ENCODE assay signal across 8 cellular contexts in genomic region chr2:218271865-218272530, GRCh38. TPM values are rescaled to one million over a fixed set of nuclear protein-coding genes. Genes with fewer than 3 reads are reported as not detected.
DNase-seq lines count a peak whose midpoint lies in the region; TF ChIP-seq lines count a peak whose summit lies in the region.

No MANE protein-coding gene starts in this region.

- H3K9me2 ChIP-seq in MM.1S (replicated peaks; ENCODE audit: insufficient read depth, low read length): no peaks in the 10 kb centered on the region

- H3F3A ChIP-seq in MM.1S (ENCODE audit: insufficient read depth, low read length): no peaks in the 10 kb centered on the region; the same call in 1 of the 2 replicates

- peak overlapping the region; percentile 94 for H3K4me2 ChIP-seq in BLaER1
- peak overlapping the region; percentile 95 for H3K4me2 ChIP-seq in MM.1S (ENCODE audit: low read depth, low read length)

- intact Hi-C loops in dorsolateral prefrontal cortex (cut with DNase I): loop anchor here (2.0 to 10.0 kb wide), 8 partner anchors 15 to 373 kb away; partner anchors contain the start of genes ARPC2 (in 2 of the 2), CNOT9 (in 2 of the 2), USP37 (in 2 of the 2) and CTDSP1 (in 1 of the 2)
- intact Hi-C loops in head of caudate nucleus (cut with DNase I): loop anchor here (2.0 to 5.0 kb wide), 2 partner anchors 55 to 125 kb away; partner anchors contain the start of genes ARPC2 and CTDSP1

- H3K9me3 ChIP-seq in BLaER1 (no peaks in the 10 kb centered on the region), MM.1S (replicated peaks; ENCODE audit: insufficient read depth, low read length) (no peaks in the 10 kb centered on the region), neuron (ENCODE audit: low read length) (no peaks in the 10 kb centered on the region)

- peaks cover 53% of the 10 kb centered on the region for H3K79me2 ChIP-seq in MM.1S (ENCODE audit: low read length)

- H3K4me3 ChIP-seq in BLaER1 (peak overlapping the region; percentile 84; the same call in 1 of the 2 replicates), MM.1S (ENCODE audit: low read length) (no peak overlapping the region), dorsolateral prefrontal cortex (peak overlapping the region in 54 of 59 donors; percentile 6 to 100 (median 95)), neuron (ENCODE audit: low read length) (peak overlapping the region; percentile 76)

- H2AFZ ChIP-seq in MM.1S (ENCODE audit: low read length): no peak overlapping the region
- H2AFZ ChIP-seq in neuron (ENCODE audit: low read depth, low read length): no peak overlapping the region

- H3K27me3 ChIP-seq in BLaER1 (no peaks in the 10 kb centered on the region), MM.1S (replicated peaks; ENCODE audit: insufficient read depth, low read length) (no peaks in the 10 kb centered on the region), dorsolateral prefrontal cortex (no peaks in the 10 kb centered on the region), neuron (ENCODE audit: insufficient read depth, low read length) (no peaks in the 10 kb centered on the region)

- DNase-seq in MM.1S (no peak), dorsolateral prefrontal cortex (no peak), head of caudate nucleus (no peak), D341Med (ENCODE audit: low spot score) (no peak), EL (no peak), NCI-H1694 (lab: John Stamatoyannopoulos, UW) (no peak)

- H3K27ac ChIP-seq in BLaER1: no peak overlapping the region
- H3K27ac ChIP-seq in MM.1S (ENCODE audit: low read length): no peak overlapping the region
- peak overlapping the region in 57 of 59 donors; percentile 19 to 93 (median 74) for H3K27ac ChIP-seq in dorsolateral prefrontal cortex

- TF ChIP-seq CTCF in MM.1S (IDR thresholded peaks at IDR 0.05; ENCODE audit: low read length) (no peak), dorsolateral prefrontal cortex (IDR thresholded peaks at IDR 0.05 in 54 of 56, conservative IDR thresholded peaks at IDR 0.05 in 2 of 56; ENCODE audit: low read depth in 1 of 56, partially characterized antibody in 56 of 56) (no peak)

- peaks cover 39% of the 10 kb centered on the region for H3K4me1 ChIP-seq in BLaER1
- H3K4me1 ChIP-seq in MM.1S (ENCODE audit: low read length): peaks cover 3% of the 10 kb centered on the region; the same call in 1 of the 2 replicates
- H3K4me1 ChIP-seq in neuron (ENCODE audit: insufficient read depth, low read length): peaks cover 13% of the 10 kb centered on the region

- H3K36me3 ChIP-seq in BLaER1 (peaks cover 49% of the 10 kb centered on the region), MM.1S (replicated peaks; ENCODE audit: insufficient read depth, low read length) (no peaks in the 10 kb centered on the region; the same call in 1 of the 2 replicates), neuron (ENCODE audit: insufficient read depth, low read length) (peaks cover 19% of the 10 kb centered on the region)

- H4K20me1 ChIP-seq in BLaER1 (peaks cover 25% of the 10 kb centered on the region), MM.1S (ENCODE audit: insufficient read depth, low read length) (no peaks in the 10 kb centered on the region)

- H3K9ac ChIP-seq in BLaER1 (no peak overlapping the region), MM.1S (ENCODE audit: low read length) (no peak overlapping the region)

RNA-seq across cellular contexts. Expression of gene PNKD, which starts 1.7 kb away (rescaled TPM):
- 100 to 1,000 TPM in 114 of 120 experiments, 10 to 100 TPM in 6; 74.2 to 179 (median 130) TPM for total RNA-seq in dorsolateral prefrontal cortex

RNA-seq across cellular contexts. Expression of gene AAMP, which starts 2.1 kb away (rescaled TPM):
- 100 to 1,000 TPM in 2 of 120 experiments, 10 to 100 TPM in 118; 61.1 to 104 (median 82.4) TPM for total RNA-seq in dorsolateral prefrontal cortex

RNA-seq across cellular contexts. Expression of gene GPBAR1, which starts 11.2 kb away (rescaled TPM):
- total RNA-seq in dorsolateral prefrontal cortex: 1 to 10 TPM in 2 of 120 experiments, under 1 TPM in 60, not detected in 58; 0.23 to 1.7 (median 0.47) TPM

RNA-seq across cellular contexts. Expression of gene TMBIM1, which starts 20.3 kb away (rescaled TPM):
- 100 to 1,000 TPM in 38 of 120 experiments, 10 to 100 TPM in 82; 38.7 to 279 (median 82.0) TPM for total RNA-seq in dorsolateral prefrontal cortex

RNA-seq across cellular contexts. Expression of gene ARPC2, which starts 55.0 kb away (rescaled TPM):
- 100 to 1,000 TPM in 116 of 120 experiments, 10 to 100 TPM in 4; 85.6 to 183 (median 139) TPM for total RNA-seq in dorsolateral prefrontal cortex

Comparison
In these comparisons a context has a peak if more than half of its experiments do, and no peak if none do; other contexts are left out.
1. H3K27ac ChIP-seq: peak in dorsolateral prefrontal cortex (57 of 59); none in BLaER1 (single experiment) and MM.1S (single experiment).